17 cellular contexts compared by ENCODE assay signal in genomic region chr3:160473233-160473632, GRCh38. TPM values are rescaled to one million over a fixed set of nuclear protein-coding genes. Genes with fewer than 3 reads are reported as not detected.
DNase-seq lines count a peak whose midpoint lies in the region; ATAC-seq and TF ChIP-seq lines count a peak whose summit lies in the region.
"Had no signal": no experiment of that assay in that cellular context is flagged by ENCODE, and none has a peak within 500 bp of the region (broad histone marks: within the 10 kb centered on the region; RNA-seq: fewer than 3 reads in every experiment).

No MANE protein-coding gene starts in this region.

- H2BK120ac ChIP-seq in trophoblast cell (ENCODE audit: insufficient read depth, low read length, poor library complexity): no peak overlapping the region

- no peak overlapping the region for H2AK5ac ChIP-seq in trophoblast cell (ENCODE audit: low read length)

- H2BK12ac ChIP-seq in trophoblast cell (ENCODE audit: low read length): no peak overlapping the region

- peaks cover 18% of the 10 kb centered on the region for H3K27me3 Mint-ChIP-seq in activated CD8-positive, alpha-beta T cell treated with anti-CD3 and anti-CD28 coated beads, Interleukin-2, amount 10 ng/mL, durations not matched to agents 7 days and 5 days (ENCODE audit: low read depth)

- no peak for DNase-seq in SK-N-SH
- DNase-seq in amniotic epithelial cell (ENCODE audit: low read depth): peak; percentile 42
- peak; percentile 90 to 93 for DNase-seq in foreskin fibroblast
- DNase-seq in DMS114 treated with DMSO at 0.1 percent for 48 hours (lab: John Stamatoyannopoulos, UW; ENCODE audit: unreplicated experiment): no peak
- DNase-seq in trophoblast cell: no peak
- no peak for DNase-seq in activated CD8-positive, alpha-beta T cell treated with anti-CD3 and anti-CD28 coated beads, Interleukin-2, amount 10 ng/mL, durations not matched to agents 7 days and 5 days
- no peak for DNase-seq in NCI-H1694 treated with DMSO at 0.1 percent for 48 hours (lab: John Stamatoyannopoulos, UW)
- DNase-seq: activated naive CD8-positive, alpha-beta T cell treated with anti-CD3 and anti-CD28 coated beads, Interleukin-2, amount 50 U/mL, for 24 hours; CD8-positive, alpha-beta T cell; endodermal cell; stimulated activated CD4-positive, alpha-beta T cell treated with anti-CD3 and anti-CD28 coated beads, Interleukin-4, amount 100 ng/mL, for 4 hours; stimulated activated CD8-positive, alpha-beta memory T cell treated with anti-CD3 and anti-CD28 coated beads, Interleukin-4, amount 100 ng/mL, for 48 hours had no signal

- H3K4me1 ChIP-seq in SK-N-SH (ENCODE audit: control insufficient read depth in 1 of 2, insufficient read depth in 2 of 2, low read depth in 1 of 2, low read length in 1 of 2) (peaks cover 22 to 23% of the 10 kb centered on the region in 2 experiments), trophoblast cell (ENCODE audit: control insufficient read depth in 1 of 2, insufficient read depth in 2 of 2, low read length in 2 of 2) (peaks cover 4 to 5% of the 10 kb centered on the region in 2 experiments)

- no peak overlapping the region for H4K91ac ChIP-seq in trophoblast cell (ENCODE audit: low read depth, low read length)

- no peak overlapping the region for H4K8ac ChIP-seq in trophoblast cell (ENCODE audit: low read depth, low read length)

- no peak for TF ChIP-seq RAD21 in SK-N-SH (IDR thresholded peaks at IDR 0.05; ENCODE audit: low read length)

- no peaks in the 10 kb centered on the region for H3K79me2 ChIP-seq in SK-N-SH (ENCODE audit: insufficient read depth)
- no peaks in the 10 kb centered on the region for H3K79me2 ChIP-seq in trophoblast cell (ENCODE audit: control insufficient read depth, insufficient read depth, low read length, poor library complexity)

- H3K4me3 ChIP-seq in SK-N-SH (ENCODE audit: low read depth in 2 of 2, low read length in 1 of 2): no peak overlapping the region
- H3K4me3 ChIP-seq in foreskin fibroblast (ENCODE audit: low read depth in 1 of 2, low read length in 2 of 2): no peak overlapping the region
- no peak overlapping the region for H3K4me3 ChIP-seq in trophoblast cell (ENCODE audit: low read depth, low read length)
- H3K4me3 ChIP-seq: skin epidermis had no signal

- H3K4me2 ChIP-seq in SK-N-SH (peak overlapping the region; percentile 64), trophoblast cell (ENCODE audit: low read length) (no peak overlapping the region)

- H2AFZ ChIP-seq in SK-N-SH (ENCODE audit: low read depth): peak overlapping the region; percentile 57; the same call in 1 of the 2 replicates
- no peak overlapping the region for H2AFZ ChIP-seq in trophoblast cell (ENCODE audit: insufficient read depth, low read length, poor library complexity)

- H3K27ac ChIP-seq in SK-N-SH (ENCODE audit: low read depth in 2 of 2, low read length in 1 of 2) (peak overlapping the region; percentile 80 to 98; a peak in 3 of 4 replicates), trophoblast cell (ENCODE audit: low read depth, low read length) (no peak overlapping the region)
- H3K27ac ChIP-seq: 22Rv1 had no signal

- no peaks in the 10 kb centered on the region for H3K36me3 ChIP-seq in SK-N-SH (replicated peaks in 1 of 2; ENCODE audit: control insufficient read depth in 1 of 2, insufficient read depth in 2 of 2, low read length in 1 of 2)
- H3K36me3 ChIP-seq in trophoblast cell (ENCODE audit: control insufficient read depth in 1 of 2, insufficient read depth in 2 of 2, low read length in 2 of 2): no peaks in the 10 kb centered on the region

- no peaks in the 10 kb centered on the region for H3K27me3 ChIP-seq in SK-N-SH (ENCODE audit: insufficient read depth)
- H3K27me3 ChIP-seq in trophoblast cell (ENCODE audit: insufficient read depth, low read length): no peaks in the 10 kb centered on the region

- ATAC-seq in SK-N-SH treated with all-trans-retinoic acid at 6 μM for 48 hours: no peak
- no peak for ATAC-seq in activated CD8-positive, alpha-beta T cell treated with anti-CD3 and anti-CD28 coated beads, Interleukin-2, amount 10 ng/mL, durations not matched to agents 7 days and 5 days
- ATAC-seq: activated naive CD8-positive, alpha-beta T cell treated with anti-CD3 and anti-CD28 coated beads, Interleukin-2, amount 50 U/mL, for 24 hours; CD8-positive, alpha-beta T cell; Right ventricle myocardium inferior had no signal

- H3K9me2 ChIP-seq in SK-N-SH: no peaks in the 10 kb centered on the region

- no peak overlapping the region for H4K12ac ChIP-seq in trophoblast cell (ENCODE audit: low read depth, low read length)

- no peak overlapping the region for H3K18ac ChIP-seq in trophoblast cell (ENCODE audit: low read length)

- H3K4me1 Mint-ChIP-seq in activated CD8-positive, alpha-beta T cell treated with anti-CD3 and anti-CD28 coated beads, Interleukin-2, amount 10 ng/mL, durations not matched to agents 7 days and 5 days (ENCODE audit: low read depth): peaks cover 2% of the 10 kb centered on the region
- H3K4me1 Mint-ChIP-seq: activated naive CD8-positive, alpha-beta T cell treated with anti-CD3 and anti-CD28 coated beads, Interleukin-2, amount 50 U/mL, for 24 hours had no signal

- no CpG with 5 or more reads among the region's 1 CpG for WGBS in SK-N-SH (ENCODE audit: low lambda C conversion rate)
- WGBS in trophoblast cell (ENCODE audit: extremely low coverage, insufficient coverage, insufficient read length): no CpG with 5 or more reads among the region's 1 CpG

- peaks cover 3% of the 10 kb centered on the region for H3K36me3 Mint-ChIP-seq in activated CD8-positive, alpha-beta T cell treated with anti-CD3 and anti-CD28 coated beads, Interleukin-2, amount 10 ng/mL, durations not matched to agents 7 days and 5 days (ENCODE audit: low read depth)
- H3K36me3 Mint-ChIP-seq: CD8-positive, alpha-beta T cell had no signal

- POLR2A ChIA-PET in SK-N-SH (lab: Yijun Ruan, JAX): no interaction called here
- POLR2A ChIA-PET in activated CD8-positive, alpha-beta T cell treated with anti-CD3 and anti-CD28 coated beads, Interleukin-2, amount 10 ng/mL, durations not matched to agents 7 days and 5 days (lab: Charles Lee): no interaction called here

- H3K9me3 ChIP-seq in SK-N-SH (no peaks in the 10 kb centered on the region), trophoblast cell (ENCODE audit: insufficient read depth, low read depth, low read length) (peaks cover 4% of the 10 kb centered on the region)

- peaks cover 5% of the 10 kb centered on the region for H3K9me3 Mint-ChIP-seq in activated CD8-positive, alpha-beta T cell treated with anti-CD3 and anti-CD28 coated beads, Interleukin-2, amount 10 ng/mL, durations not matched to agents 7 days and 5 days (ENCODE audit: insufficient read depth)
- H3K9me3 Mint-ChIP-seq: endodermal cell had no signal

- H3F3A ChIP-seq in SK-N-SH (replicated peaks; ENCODE audit: insufficient read depth): peaks cover 42% of the 10 kb centered on the region

- TF ChIP-seq EP300 in SK-N-SH (IDR thresholded peaks at IDR 0.05; ENCODE audit: borderline replicate concordance in 1 of 2, low read depth in 1 of 2, low read length in 1 of 2): no peak

- H3K79me1 ChIP-seq in trophoblast cell (ENCODE audit: low read length): no peaks in the 10 kb centered on the region

- H4K20me1 ChIP-seq in SK-N-SH (ENCODE audit: insufficient read depth): no peaks in the 10 kb centered on the region

- CTCF ChIA-PET in SK-N-SH (lab: Yijun Ruan, JAX): interaction anchor here (0.7 to 1.0 kb wide), 2 partner anchors 9 to 445 kb away, joined by 3 read pairs; no protein-coding TSS in a partner anchor
- CTCF ChIA-PET in activated CD8-positive, alpha-beta T cell treated with anti-CD3 and anti-CD28 coated beads, Interleukin-2, amount 10 ng/mL, durations not matched to agents 7 days and 5 days (lab: Charles Lee): no interaction called here

- H2BK5ac ChIP-seq in trophoblast cell (ENCODE audit: low read depth, low read length, poor library complexity): no peak overlapping the region

- TF ChIP-seq CTCF in SK-N-SH (IDR thresholded peaks at IDR 0.05) (no peak), foreskin fibroblast (IDR thresholded peaks at IDR 0.05; ENCODE audit: low read depth, low read length) (no peak)

- no peak overlapping the region; the same call in 1 of the 2 replicates for H3K9ac ChIP-seq in SK-N-SH
- H3K9ac ChIP-seq in trophoblast cell (ENCODE audit: low read length): no peak overlapping the region

- no peak overlapping the region for H3K14ac ChIP-seq in trophoblast cell (ENCODE audit: low read length)

- no peak overlapping the region for H3K4ac ChIP-seq in trophoblast cell (ENCODE audit: low read depth, low read length)

- H3K4me3 Mint-ChIP-seq in activated CD8-positive, alpha-beta T cell treated with anti-CD3 and anti-CD28 coated beads, Interleukin-2, amount 10 ng/mL, durations not matched to agents 7 days and 5 days: no peak overlapping the region
- H3K4me3 Mint-ChIP-seq: activated naive CD8-positive, alpha-beta T cell treated with anti-CD3 and anti-CD28 coated beads, Interleukin-2, amount 50 U/mL, for 24 hours; CD8-positive, alpha-beta T cell; endodermal cell; T-helper 1 cell treated with Interleukin-12 subunit alpha and Interleukin-12 subunit beta and Interleukin-4 antibody, amounts not matched to agents 30 μg/mL and 1 μg/mL, for 36 hours had no signal

- H3K23ac ChIP-seq in trophoblast cell (ENCODE audit: low read length): no peak overlapping the region

- no peak overlapping the region for H3K27ac Mint-ChIP-seq in activated CD8-positive, alpha-beta T cell treated with anti-CD3 and anti-CD28 coated beads, Interleukin-2, amount 10 ng/mL, durations not matched to agents 7 days and 5 days
- H3K27ac Mint-ChIP-seq: activated naive CD8-positive, alpha-beta T cell treated with anti-CD3 and anti-CD28 coated beads, Interleukin-2, amount 50 U/mL, for 24 hours; CD8-positive, alpha-beta T cell; endodermal cell; T-helper 1 cell treated with Interleukin-12 subunit alpha and Interleukin-12 subunit beta and Interleukin-4 antibody, amounts not matched to agents 30 μg/mL and 1 μg/mL, for 36 hours had no signal

TF ChIP-seq in SK-N-SH treated with all-trans-retinoic acid at 6 μM for 48 hours, 23 proteins besides CTCF, POLR2A, EP300 and RAD21 (continues in another document):
- TF ChIP-seq ISL1 (CRISPR knock-in tag; IDR thresholded peaks at IDR 0.05): no peak
- no peak for TF ChIP-seq SNAI2 (CRISPR knock-in tag; IDR thresholded peaks at IDR 0.05)
- TF ChIP-seq OSR1 (CRISPR knock-in tag; IDR thresholded peaks at IDR 0.05): no peak

RNA-seq across cellular contexts. Expression of gene TRIM59, which starts 23.6 kb away (rescaled TPM):
- 4.1 and 5.3 TPM in 2 replicates for polyA plus RNA-seq in SK-N-SH (2012; rRNA removed)
- 5.1 and 6.1 TPM in 2 replicates for polyA plus RNA-seq in SK-N-SH (2012; cell fraction: cytosol; rRNA removed)
- 4.1 and 6.0 TPM in 2 replicates for polyA plus RNA-seq in SK-N-SH (2012; cell fraction: nucleus; rRNA removed)
- polyA plus RNA-seq in trophoblast cell (2013): 16.0 and 16.9 TPM in 2 replicates
- 10 to 100 TPM; 51.2 to 53.5 TPM for total RNA-seq in activated CD8-positive, alpha-beta T cell treated with anti-CD3 and anti-CD28 coated beads, Interleukin-2, amount 10 ng/mL, durations not matched to agents 7 days and 5 days

Comparison
In these comparisons a context has a peak if more than half of its experiments do, and no peak if none do; other contexts are left out.
1. DNase-seq: peak in amniotic epithelial cell (single experiment) and foreskin fibroblast (2 of 2); none in SK-N-SH (single experiment), DMS114 treated with DMSO at 0.1 percent for 48 hours (single experiment), trophoblast cell (0 of 2), activated CD8-positive, alpha-beta T cell treated with anti-CD3 and anti-CD28 coated beads, Interleukin-2, amount 10 ng/mL, durations not matched to agents 7 days and 5 days (single experiment) and NCI-H1694 treated with DMSO at 0.1 percent for 48 hours (single experiment).